Comparison of ENCODE assay signal across 16 cellular contexts in the genomic region with DNA sequence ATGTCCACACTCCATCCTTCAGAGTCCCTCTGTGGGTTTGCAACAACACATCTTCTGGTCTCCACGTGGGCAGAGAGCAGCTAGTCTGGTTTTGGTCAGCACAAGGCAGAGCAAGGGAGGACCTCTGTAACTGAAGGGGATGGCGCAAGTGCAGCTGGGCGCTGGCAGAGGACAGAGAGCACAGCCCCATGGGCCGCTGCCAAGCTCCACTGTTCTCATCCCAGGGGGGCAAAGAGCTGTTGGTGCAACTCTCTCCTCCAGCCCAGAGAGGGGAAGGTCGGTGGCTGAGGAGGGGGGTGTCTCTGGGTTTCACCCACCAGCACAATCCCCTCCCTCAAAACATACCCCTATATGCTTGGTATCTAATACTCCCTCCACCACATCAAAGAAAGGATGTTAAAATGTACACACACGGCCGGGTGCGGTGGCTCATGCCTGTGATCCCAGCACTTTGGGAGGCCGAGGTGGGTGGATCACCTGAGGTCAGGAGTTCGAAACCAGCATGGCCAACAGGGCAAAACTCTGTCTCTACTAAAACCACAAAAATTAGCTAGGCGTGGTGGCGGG. TPM values are rescaled to one million over a fixed set of nuclear protein-coding genes. Genes with fewer than 3 reads are reported as not detected.
DNase-seq lines count a peak whose midpoint lies in the region; ATAC-seq and TF ChIP-seq lines count a peak whose summit lies in the region.
"Had no signal": no experiment of that assay in that cellular context is flagged by ENCODE, and none has a peak within 500 bp of the region (broad histone marks: within the 10 kb centered on the region; RNA-seq: fewer than 3 reads in every experiment).

No MANE protein-coding gene starts in this region.

- TF ChIP-seq RAD21 in HCT116 (IDR thresholded peaks at IDR 0.05; ENCODE audit: low read depth), result no peak

- no peaks in the 10 kb centered on the region for H3K9me3 ChIP-seq in HCT116 (ENCODE audit: control insufficient read depth in 1 of 2, insufficient read depth in 1 of 2, low read depth in 1 of 2, low read length in 2 of 2)
- H3K9me3 ChIP-seq in right lobe of liver, result no peaks in the 10 kb centered on the region
- H3K9me3 ChIP-seq: SK-N-SH had no signal

- POLR2A ChIA-PET in HCT116 (lab: Charles Lee), result interaction anchor here (2.7 kb wide), 1 partner anchor 9 kb away, joined by 15 read pairs; no protein-coding TSS in a partner anchor

- no peak overlapping the region for H3K4me3 ChIP-seq in HCT116 (replicated peaks in 1 of 2; ENCODE audit: low read depth in 1 of 2, low read length in 2 of 2)
- no peak overlapping the region for H3K4me3 ChIP-seq in right lobe of liver
- H3K4me3 ChIP-seq: GM12878 had no signal

- no peaks in the 10 kb centered on the region for H3K9me2 ChIP-seq in HCT116 (ENCODE audit: insufficient read depth)
- H3K9me2 ChIP-seq: SK-N-SH had no signal

- CTCF ChIA-PET in HCT116 (lab: Charles Lee), result interaction anchor here (0.7 kb wide), 1 partner anchor 278 kb away, joined by 5 read pairs; no protein-coding TSS in a partner anchor

- ATAC-seq in HCT116 (peak; percentile 35; the same call in 1 of the 2 replicates), right lobe of liver (peak; percentile 97 to 99 (median 99)), HG02870 (IDR thresholded peaks at IDR 0.05; ENCODE audit: unreplicated experiment) (no peak), HG02763 (IDR thresholded peaks at IDR 0.05; ENCODE audit: unreplicated experiment) (no peak)
- ATAC-seq: GM12878 had no signal

- DNase-seq in HCT116 (ENCODE audit: low read depth, low spot score) (no peak), fibroblast of gingiva (ENCODE audit: low read depth) (peak; percentile 89), right lobe of liver (peak; percentile 89 to 95 (median 91)), superior temporal gyrus (ENCODE audit: extremely low spot score) (peak; percentile 84), NOMO-1 treated with DMSO at 0.1 percent for 48 hours (lab: John Stamatoyannopoulos, UW; ENCODE audit: unreplicated experiment) (no peak)
- DNase-seq in NK-92 treated with Interleukin-12 subunit alpha and Interleukin-12 subunit beta, amount 100 ng/mL, for 24 hours (lab: John Stamatoyannopoulos, UW), result no peak
- DNase-seq: erythroblast, NCI-H2171, SK-N-SH, WERI-Rb-1 had no signal

- TF ChIP-seq POLR2A in HCT116 (IDR thresholded peaks at IDR 0.05; ENCODE audit: borderline replicate concordance, extremely low read depth, insufficient read depth, insufficient read length), result no peak
- peak; percentile 34 for TF ChIP-seq POLR2A in right lobe of liver (IDR thresholded peaks at IDR 0.05)

- H3K27me3 ChIP-seq in HCT116 (ENCODE audit: insufficient read depth, low read length), result no peaks in the 10 kb centered on the region
- H3K27me3 ChIP-seq in right lobe of liver, result no peaks in the 10 kb centered on the region

- 41% methylated on average over 8 of the region's 12 CpGs for WGBS in right lobe of liver (ENCODE audit: insufficient coverage, low coverage, low lambda C conversion rate, missing lambda C conversion rate)

- H3K4me1 ChIP-seq in HCT116 (ENCODE audit: control insufficient read depth in 1 of 2, insufficient read depth in 2 of 2, low read length in 2 of 2) (peaks cover 35 to 62% of the 10 kb centered on the region in 2 experiments), right lobe of liver (peaks cover 0 to 12% (median 3%) of the 10 kb centered on the region in 4 donors)
- H3K4me1 ChIP-seq: parathyroid adenoma had no signal

- H3K9ac ChIP-seq in HCT116 (ENCODE audit: low read length), result no peak overlapping the region
- H3K9ac ChIP-seq: parathyroid adenoma, SK-N-SH had no signal

- peaks cover 5% of the 10 kb centered on the region; the same call in 1 of the 2 replicates for H3K79me2 ChIP-seq in HCT116 (ENCODE audit: insufficient read depth, low read length)

- H3K27ac ChIP-seq in HCT116 (ENCODE audit: low read depth, low read length) (no peak overlapping the region), right lobe of liver (peak overlapping the region in 2 of 3 donors; percentile 56 to 59)
- H3K27ac ChIP-seq: C4-2B, parathyroid adenoma, WERI-Rb-1 had no signal

- no TSS peak for BruUV-seq in HCT116 (replicated peaks; lab: Mats Ljungman, UMichigan)

- RAD21 ChIA-PET in HCT116 (lab: Charles Lee; ENCODE audit: low non-redundant PET in 1 of 2, low total read pairs in 2 of 2, uncharacterized antibody in 2 of 2, unreplicated experiment in 2 of 2), result no interaction called here

- H3K36me3 ChIP-seq in HCT116 (ENCODE audit: control insufficient read depth in 1 of 2, insufficient read depth in 2 of 2, low read length in 2 of 2) (no peaks in the 10 kb centered on the region), right lobe of liver (no peaks in the 10 kb centered on the region)
- H3K36me3 ChIP-seq: WERI-Rb-1 had no signal

- intact Hi-C loops in HCT116 (cut with micrococcal nuclease), result no loop called here
- intact Hi-C loops in right lobe of liver (cut with DNase I), result no loop called here

- no peak overlapping the region for H2AFZ ChIP-seq in HCT116 (ENCODE audit: low read depth, low read length, poor library complexity, severe bottlenecking)
- H2AFZ ChIP-seq: parathyroid adenoma had no signal

- peak overlapping the region; percentile 45 for H3K4me2 ChIP-seq in HCT116 (ENCODE audit: low read length)
- H3K4me2 ChIP-seq: SK-N-SH had no signal

- no peak for TF ChIP-seq CTCF in HCT116 (IDR thresholded peaks at IDR 0.05 in 2 of 3, conservative IDR thresholded peaks at IDR 0.05 in 1 of 3; ENCODE audit: borderline replicate concordance in 1 of 3, insufficient read depth in 1 of 3, low read depth in 2 of 3, low read length in 2 of 3)
- TF ChIP-seq CTCF in right lobe of liver (IDR thresholded peaks at IDR 0.05), result no peak

- H4K20me1 ChIP-seq in HCT116 (ENCODE audit: insufficient read depth), result no peaks in the 10 kb centered on the region

TF ChIP-seq in HCT116, 20 proteins besides CTCF, POLR2A, EP300 and RAD21:
- TF ChIP-seq POLR2AphosphoS5 (IDR thresholded peaks at IDR 0.05; ENCODE audit: low read depth, low read length), result no peak
- no peak for TF ChIP-seq JUND (IDR thresholded peaks at IDR 0.05)
- no peak for TF ChIP-seq TCF7L2 (IDR thresholded peaks at IDR 0.05; ENCODE audit: borderline replicate concordance, extremely low read depth, insufficient read depth, insufficient read length)
- TF ChIP-seq ELF1 (IDR thresholded peaks at IDR 0.05; ENCODE audit: borderline replicate concordance, low read depth), result no peak
- no peak for TF ChIP-seq ZFX (IDR thresholded peaks at IDR 0.05)
- TF ChIP-seq SP1 (IDR thresholded peaks at IDR 0.05; ENCODE audit: low read depth), result no peak
- no peak for TF ChIP-seq ZNF274 (IDR thresholded peaks at IDR 0.05; ENCODE audit: low read depth, low read length)
- no peak for TF ChIP-seq CEBPB (IDR thresholded peaks at IDR 0.05; ENCODE audit: low read depth)
- no peak for TF ChIP-seq FOSL1 (IDR thresholded peaks at IDR 0.05; ENCODE audit: low read depth)
- TF ChIP-seq CBX3 (IDR thresholded peaks at IDR 0.05; ENCODE audit: low read depth), result no peak
- no peak for TF ChIP-seq EGR1 (IDR thresholded peaks at IDR 0.05; ENCODE audit: low read depth)
- TF ChIP-seq, protein P1, sequence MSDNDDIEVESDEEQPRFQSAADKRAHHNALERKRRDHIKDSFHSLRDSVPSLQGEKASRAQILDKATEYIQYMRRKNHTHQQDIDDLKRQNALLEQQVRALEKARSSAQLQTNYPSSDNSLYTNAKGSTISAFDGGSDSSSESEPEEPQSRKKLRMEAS (IDR thresholded peaks at IDR 0.05), result no peak
- TF ChIP-seq, protein P2, sequence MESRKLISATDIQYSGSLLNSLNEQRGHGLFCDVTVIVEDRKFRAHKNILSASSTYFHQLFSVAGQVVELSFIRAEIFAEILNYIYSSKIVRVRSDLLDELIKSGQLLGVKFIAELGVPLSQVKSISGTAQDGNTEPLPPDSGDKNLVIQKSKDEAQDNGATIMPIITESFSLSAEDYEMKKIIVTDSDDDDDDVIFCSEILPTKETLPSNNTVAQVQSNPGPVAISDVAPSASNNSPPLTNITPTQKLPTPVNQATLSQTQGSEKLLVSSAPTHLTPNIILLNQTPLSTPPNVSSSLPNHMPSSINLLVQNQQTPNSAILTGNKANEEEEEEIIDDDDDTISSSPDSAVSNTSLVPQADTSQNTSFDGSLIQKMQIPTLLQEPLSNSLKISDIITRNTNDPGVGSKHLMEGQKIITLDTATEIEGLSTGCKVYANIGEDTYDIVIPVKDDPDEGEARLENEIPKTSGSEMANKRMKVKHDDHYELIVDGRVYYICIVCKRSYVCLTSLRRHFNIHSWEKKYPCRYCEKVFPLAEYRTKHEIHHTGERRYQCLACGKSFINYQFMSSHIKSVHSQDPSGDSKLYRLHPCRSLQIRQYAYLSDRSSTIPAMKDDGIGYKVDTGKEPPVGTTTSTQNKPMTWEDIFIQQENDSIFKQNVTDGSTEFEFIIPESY (IDR thresholded peaks at IDR 0.05; ENCODE audit: extremely low read depth, insufficient replicate concordance, low read length), result no peak
- TF ChIP-seq EZH2phosphoT487 (IDR thresholded peaks at IDR 0.05; ENCODE audit: borderline replicate concordance), result no peak
- no peak for TF ChIP-seq YY1 (IDR thresholded peaks at IDR 0.05; ENCODE audit: extremely low read depth, insufficient replicate concordance, low read depth, low read length)

RNA-seq across cellular contexts. Expression of gene ATP9A, which starts 9.1 kb away (rescaled TPM):
- total RNA-seq in HCT116 (2021; ENCODE audit: unreplicated experiment), result 16.8 TPM
- polyA plus RNA-seq in HCT116 (2012), result 13.6 and 15.4 TPM in 2 replicates
- total RNA-seq in right lobe of liver, result 10 to 100 TPM; 10.5 to 17.4 (median 13.0) TPM

RNA-seq across cellular contexts. Expression of gene SALL4, which starts 43.3 kb away (rescaled TPM):
- total RNA-seq in HCT116 (2021; ENCODE audit: unreplicated experiment) (1.9 TPM), right lobe of liver (under 1 TPM; 0.24 to 0.63 (median 0.40) TPM)
- 0.98 and 1.3 TPM in 2 replicates for polyA plus RNA-seq in HCT116 (2012)
- total RNA-seq: HT1080 had no signal

Comparison
In these comparisons a context has a peak if more than half of its experiments do, and no peak if none do; other contexts are left out.
1. ATAC-seq: peak in HCT116 (single experiment) and right lobe of liver (4 of 4); none in HG02870 (single experiment) and HG02763 (single experiment).
2. DNase-seq: peak in fibroblast of gingiva (single experiment), right lobe of liver (3 of 3) and superior temporal gyrus (single experiment); none in HCT116 (single experiment), NOMO-1 treated with DMSO at 0.1 percent for 48 hours (single experiment) and NK-92 treated with Interleukin-12 subunit alpha and Interleukin-12 subunit beta, amount 100 ng/mL, for 24 hours (single experiment).